Comparison of ENCODE assay signal across 9 cellular contexts in genomic region chr3:107432646-107433045, GRCh38. TPM values are rescaled to one million over a fixed set of nuclear protein-coding genes. Genes with fewer than 3 reads are reported as not detected.
DNase-seq lines count a peak whose midpoint lies in the region; ATAC-seq and TF ChIP-seq lines count a peak whose summit lies in the region.
"Had no signal": no experiment of that assay in that cellular context is flagged by ENCODE, and none has a peak within 500 bp of the region (broad histone marks: within the 10 kb centered on the region; RNA-seq: fewer than 3 reads in every experiment).

No MANE protein-coding gene starts in this region.

- H3K27ac Mint-ChIP-seq in stimulated activated naive CD8-positive, alpha-beta T cell treated with anti-CD3 and anti-CD28 coated beads, Interleukin-15, Interleukin-2, amounts not matched to agents 100 ng/mL and 50 ng/mL, for 24 hours: peak overlapping the region; percentile 11
- no peak overlapping the region for H3K27ac Mint-ChIP-seq in activated naive CD8-positive, alpha-beta T cell treated with anti-CD3 and anti-CD28 coated beads, Interleukin-2, amount 50 U/mL, for 24 hours

- no peaks in the 10 kb centered on the region for H3K9me3 Mint-ChIP-seq in stimulated activated naive CD8-positive, alpha-beta T cell treated with anti-CD3 and anti-CD28 coated beads, Interleukin-15, Interleukin-2, amounts not matched to agents 100 ng/mL and 50 ng/mL, for 24 hours
- no peaks in the 10 kb centered on the region for H3K9me3 Mint-ChIP-seq in activated naive CD8-positive, alpha-beta T cell treated with anti-CD3 and anti-CD28 coated beads, Interleukin-2, amount 50 U/mL, for 24 hours

- peaks cover 26% of the 10 kb centered on the region for H3K4me1 Mint-ChIP-seq in stimulated activated naive CD8-positive, alpha-beta T cell treated with anti-CD3 and anti-CD28 coated beads, Interleukin-15, Interleukin-2, amounts not matched to agents 100 ng/mL and 50 ng/mL, for 24 hours (ENCODE audit: low read depth)
- peaks cover 24% of the 10 kb centered on the region for H3K4me1 Mint-ChIP-seq in activated naive CD8-positive, alpha-beta T cell treated with anti-CD3 and anti-CD28 coated beads, Interleukin-2, amount 50 U/mL, for 24 hours

- H3K27me3 ChIP-seq in lower lobe of right lung (ENCODE audit: low read depth): no peaks in the 10 kb centered on the region

- no peak for ATAC-seq in stimulated activated naive CD8-positive, alpha-beta T cell treated with anti-CD3 and anti-CD28 coated beads, Interleukin-15, Interleukin-2, amounts not matched to agents 100 U/mL and 50 U/mL, for 24 hours
- ATAC-seq in activated naive CD8-positive, alpha-beta T cell treated with anti-CD3 and anti-CD28 coated beads, Interleukin-2, amount 50 U/mL, for 24 hours: no peak
- ATAC-seq in lower lobe of right lung (no peak), HG03095 (IDR thresholded peaks at IDR 0.05; ENCODE audit: unreplicated experiment) (no peak), GM21390 (IDR thresholded peaks at IDR 0.05; ENCODE audit: unreplicated experiment) (no peak), GM21737 (IDR thresholded peaks at IDR 0.05; ENCODE audit: unreplicated experiment) (no peak), GM18858 (IDR thresholded peaks at IDR 0.05; ENCODE audit: unreplicated experiment) (no peak)

- H3K4me1 ChIP-seq in lower lobe of right lung: peaks cover 6% of the 10 kb centered on the region

- H3K9me3 ChIP-seq in lower lobe of right lung: no peaks in the 10 kb centered on the region

- peaks cover 17% of the 10 kb centered on the region for H3K27me3 Mint-ChIP-seq in stimulated activated naive CD8-positive, alpha-beta T cell treated with anti-CD3 and anti-CD28 coated beads, Interleukin-15, Interleukin-2, amounts not matched to agents 100 ng/mL and 50 ng/mL, for 24 hours
- H3K27me3 Mint-ChIP-seq in activated naive CD8-positive, alpha-beta T cell treated with anti-CD3 and anti-CD28 coated beads, Interleukin-2, amount 50 U/mL, for 24 hours: peaks cover 2% of the 10 kb centered on the region

- no peak for DNase-seq in stimulated activated naive CD8-positive, alpha-beta T cell treated with anti-CD3 and anti-CD28 coated beads, Interleukin-15, Interleukin-2, amounts not matched to agents 100 U/mL and 50 U/mL, for 24 hours
- DNase-seq in activated naive CD8-positive, alpha-beta T cell treated with anti-CD3 and anti-CD28 coated beads, Interleukin-2, amount 50 U/mL, for 24 hours: no peak
- DNase-seq in lower lobe of right lung: no peak

- no peaks in the 10 kb centered on the region for H3K36me3 Mint-ChIP-seq in stimulated activated naive CD8-positive, alpha-beta T cell treated with anti-CD3 and anti-CD28 coated beads, Interleukin-15, Interleukin-2, amounts not matched to agents 100 ng/mL and 50 ng/mL, for 24 hours (ENCODE audit: low read depth)
- no peaks in the 10 kb centered on the region for H3K36me3 Mint-ChIP-seq in activated naive CD8-positive, alpha-beta T cell treated with anti-CD3 and anti-CD28 coated beads, Interleukin-2, amount 50 U/mL, for 24 hours (ENCODE audit: low read depth)

- H3K4me3 ChIP-seq in lower lobe of right lung: peak overlapping the region; percentile 72

- peak overlapping the region; percentile 92 for H3K27ac ChIP-seq in lower lobe of right lung

- intact Hi-C loops in lower lobe of right lung (cut with DNase I): no loop called here

- peak overlapping the region; percentile 89 for H3K4me3 Mint-ChIP-seq in stimulated activated naive CD8-positive, alpha-beta T cell treated with anti-CD3 and anti-CD28 coated beads, Interleukin-15, Interleukin-2, amounts not matched to agents 100 ng/mL and 50 ng/mL, for 24 hours
- peak overlapping the region; percentile 85 for H3K4me3 Mint-ChIP-seq in activated naive CD8-positive, alpha-beta T cell treated with anti-CD3 and anti-CD28 coated beads, Interleukin-2, amount 50 U/mL, for 24 hours

- TF ChIP-seq CTCF in lower lobe of right lung (IDR thresholded peaks at IDR 0.05): no peak

- H3K36me3 ChIP-seq in lower lobe of right lung: no peaks in the 10 kb centered on the region

RNA-seq across cellular contexts. Expression of gene CCDC54, which starts 55.4 kb away (rescaled TPM):
- not detected for total RNA-seq in lower lobe of right lung
- total RNA-seq: glomerular endothelial cell had no signal
